In genomic region chr12:57590536-57590891, GRCh38 we compare ENCODE assay signal across 8 cellular contexts. TPM values are rescaled to one million over a fixed set of nuclear protein-coding genes. Genes with fewer than 3 reads are reported as not detected.
DNase-seq lines count a peak whose midpoint lies in the region; ATAC-seq, FAIRE-seq and TF ChIP-seq lines count a peak whose summit lies in the region.

No MANE protein-coding gene starts in this region.

- peak in 1 of 4 donors; percentile 1 for ATAC-seq in pancreas
- ATAC-seq in GM21390 (IDR thresholded peaks at IDR 0.05; ENCODE audit: unreplicated experiment): no peak
- ATAC-seq in HG03159 (IDR thresholded peaks at IDR 0.05; ENCODE audit: unreplicated experiment): no peak

- peaks cover 5% of the 10 kb centered on the region for H3K36me3 Mint-ChIP-seq in endothelial cell (ENCODE audit: low read depth, unreplicated experiment)

- 3 to 7% methylated on average over 4 of the region's 4 CpGs for WGBS in pancreas, 2 donors

- H3K36me3 ChIP-seq in NT2/D1 (ENCODE audit: insufficient read depth, insufficient read length, low read length) (peaks cover 17% of the 10 kb centered on the region), pancreas (no peaks in the 10 kb centered on the region)

- no peaks in the 10 kb centered on the region for H3K27me3 ChIP-seq in NT2/D1 (ENCODE audit: insufficient read depth, insufficient read length)
- no peaks in the 10 kb centered on the region for H3K27me3 ChIP-seq in pancreas

- no peak for TF ChIP-seq CTCF in endothelial cell (IDR thresholded peaks at IDR 0.05; ENCODE audit: unreplicated experiment)
- no peak for TF ChIP-seq CTCF in pancreas (IDR thresholded peaks at IDR 0.05)
- TF ChIP-seq CTCF in GM13977 (IDR thresholded peaks at IDR 0.05; ENCODE audit: extremely low read depth, insufficient read depth, missing control alignments): no peak

- in situ Hi-C loops in GM13977 (cut with MboI; ENCODE audit: low pct_unique_long_range_greater_than_20kb, low sequenced_read_pairs, unreplicated experiment): no loop called here

- DNase-seq in NT2/D1 (ENCODE audit: low read depth, low spot score) (no peak), endothelial cell (ENCODE audit: low spot score) (no peak), pancreas (no peak), RCC 7860 (ENCODE audit: low spot score) (no peak), GM13977 (ENCODE audit: low spot score) (no peak)

- peak overlapping the region; percentile 92; the same call in 1 of the 2 replicates for H3K4me3 ChIP-seq in GM08714 (ENCODE audit: low read length)
- peak overlapping the region; percentile 91 for H3K4me3 ChIP-seq in NT2/D1 (ENCODE audit: insufficient read length, low read depth)
- peak overlapping the region; percentile 71 to 95 (median 91) for H3K4me3 ChIP-seq in pancreas

- H3K4me1 ChIP-seq in NT2/D1 (ENCODE audit: insufficient read depth, insufficient read length) (no peaks in the 10 kb centered on the region), pancreas (peaks cover 3 to 10% (median 6%) of the 10 kb centered on the region in 3 donors)

- no peaks in the 10 kb centered on the region for H3K9me3 Mint-ChIP-seq in endothelial cell (ENCODE audit: unreplicated experiment)

- H3K27me3 Mint-ChIP-seq in endothelial cell (ENCODE audit: unreplicated experiment): peaks cover 11% of the 10 kb centered on the region

- H3K4me3 Mint-ChIP-seq in endothelial cell (ENCODE audit: unreplicated experiment): peak overlapping the region; percentile 95

- peak overlapping the region; percentile 85 for H3K27ac Mint-ChIP-seq in endothelial cell (ENCODE audit: unreplicated experiment)

- H3K27ac ChIP-seq in pancreas: peak overlapping the region; percentile 45 to 75 (median 58)

- H3K9ac ChIP-seq in NT2/D1 (ENCODE audit: insufficient read length, low read depth): peak overlapping the region; percentile 92

- H3K9me3 ChIP-seq in NT2/D1 (ENCODE audit: insufficient read depth, low read length) (no peaks in the 10 kb centered on the region), pancreas (no peaks in the 10 kb centered on the region)

- peaks cover 18% of the 10 kb centered on the region for H3K4me1 Mint-ChIP-seq in endothelial cell (ENCODE audit: unreplicated experiment)

- intact Hi-C loops in pancreas (cut with DNase I): no loop called here

- FAIRE-seq in pancreas (lab: Jason Lieb, UNC) (no peak), RCC 7860 (lab: Jason Lieb, UNC) (no peak)

RNA-seq across cellular contexts. Expression of gene PIP4K2C, which starts 0.5 kb away (rescaled TPM):
- total RNA-seq in endothelial cell (ENCODE audit: unreplicated experiment) (18.5 TPM), pancreas (10 to 100 TPM; 11.3 to 17.0 (median 15.4) TPM)
- polyA plus RNA-seq in pancreas: 10 to 100 TPM in 1 of 2 donors, 1 to 10 TPM in 1; 5.3 to 15.9 TPM

RNA-seq across cellular contexts. Expression of gene DTX3, which starts 14.1 kb away (rescaled TPM):
- total RNA-seq in endothelial cell (ENCODE audit: unreplicated experiment): 43.7 TPM
- 10 to 100 TPM in 4 of 6 donors, 1 to 10 TPM in 2; 9.0 to 22.9 (median 12.1) TPM for total RNA-seq in pancreas
- 10 to 100 TPM; 36.6 to 71.7 TPM for polyA plus RNA-seq in pancreas

RNA-seq across cellular contexts. Expression of gene ARHGEF25, which starts 20.7 kb away (rescaled TPM):
- 20.0 TPM for total RNA-seq in endothelial cell (ENCODE audit: unreplicated experiment)
- total RNA-seq in pancreas: 1 to 10 TPM; 1.8 to 7.0 (median 3.3) TPM
- polyA plus RNA-seq in pancreas: 10 to 100 TPM; 16.5 to 22.1 TPM

RNA-seq across cellular contexts. Expression of gene KIF5A, which starts 40.7 kb away (rescaled TPM):
- total RNA-seq in endothelial cell (ENCODE audit: unreplicated experiment): 0.46 TPM
- total RNA-seq in pancreas: under 1 TPM; 0.25 to 0.95 (median 0.47) TPM
- 1 to 10 TPM in 1 of 2 donors, under 1 TPM in 1; 0.76 to 2.9 TPM for polyA plus RNA-seq in pancreas

RNA-seq across cellular contexts. Expression of gene B4GALNT1, which starts 42.5 kb away (rescaled TPM):
- total RNA-seq in endothelial cell (ENCODE audit: unreplicated experiment) (1.3 TPM), pancreas (under 1 TPM in 5 of 6 donors, not detected in 1; 0.04 to 0.78 (median 0.24) TPM)
- polyA plus RNA-seq in pancreas: 1 to 10 TPM in 1 of 2 donors, under 1 TPM in 1; 0.61 to 1.1 TPM
